In the genomic region with DNA sequence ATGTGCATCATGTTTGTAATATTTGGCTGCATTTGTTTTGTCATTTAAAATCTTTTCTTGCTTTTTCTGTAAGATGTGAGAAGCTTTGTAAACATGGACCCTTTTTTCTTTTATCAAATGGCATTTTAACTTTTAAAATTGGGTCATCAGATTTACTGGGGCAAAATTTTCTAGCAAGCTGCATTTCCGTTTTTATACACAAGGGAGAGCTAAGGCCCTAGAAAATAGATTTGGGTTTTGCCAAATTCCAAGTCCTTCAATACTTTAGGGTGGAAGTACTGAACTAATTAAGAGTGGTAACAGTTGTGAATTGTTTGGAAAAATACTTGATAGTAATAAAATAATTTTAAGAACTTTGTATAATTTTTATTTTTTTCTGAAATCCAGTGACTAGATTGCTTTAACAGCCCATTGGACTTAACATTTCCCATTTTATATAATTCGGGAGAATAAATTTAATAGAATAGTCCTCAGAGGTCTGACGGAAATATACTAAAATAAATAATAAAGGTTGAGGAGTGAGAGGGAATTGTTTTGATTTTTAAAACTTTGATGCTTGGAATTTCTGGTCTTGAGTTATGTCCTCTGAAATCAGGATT, we compare ENCODE assay signal across 9 cellular contexts.
A peak's percentile ranks its signal among the peaks of the same experiment; 100 is the strongest.
DNase-seq lines count a peak whose midpoint lies in the region; ATAC-seq and TF ChIP-seq lines count a peak whose summit lies in the region.
"Had no signal": no experiment of that assay in that cellular context is flagged by ENCODE, and none has a peak within 500 bp of the region (broad histone marks: within the 10 kb centered on the region; RNA-seq: fewer than 3 reads in every experiment).

No MANE protein-coding gene starts in this region.

- H3K4me3 ChIP-seq in H7 (ENCODE audit: insufficient read depth, low read depth, low read length) (no peak overlapping the region), Panc1 (ENCODE audit: low read depth in 2 of 2, low read length in 2 of 2) (no peak overlapping the region), sigmoid colon (no peak overlapping the region)

- POLR2A ChIA-PET in Panc1 (lab: Charles Lee): no interaction called here

- intact Hi-C loops in Panc1 (cut with micrococcal nuclease; ENCODE audit: unreplicated experiment): loop anchor here (10.0 kb wide), 1 partner anchor 342 kb away; no protein-coding TSS in a partner anchor
- intact Hi-C loops in sigmoid colon (cut with DNase I): loop anchor here (5.0 kb wide), 3 partner anchors 50 to 710 kb away; partner anchors contain the start of genes PUM3 and VLDLR

- TF ChIP-seq CTCF in Panc1 (IDR thresholded peaks at IDR 0.05) (peak; percentile 42; the same call in 1 of the 2 replicates), sigmoid colon (IDR thresholded peaks at IDR 0.05) (peak in 3 of 4 experiments; percentile 53 to 83 (median 68))

- H3K36me3 ChIP-seq in H7 (replicated peaks; ENCODE audit: control insufficient read depth, insufficient read depth, low read length) (no peaks in the 10 kb centered on the region), Panc1 (ENCODE audit: control insufficient read depth, insufficient read depth, low read length) (no peaks in the 10 kb centered on the region), sigmoid colon (peaks cover 0 to 24% (median 3%) of the 10 kb centered on the region in 4 donors)

- no peak overlapping the region for H3K27ac Mint-ChIP-seq in activated naive CD4-positive, alpha-beta T cell treated with anti-CD3 and anti-CD28 coated beads, Interleukin-2, amount 50 U/mL, for 72 hours
- H3K27ac Mint-ChIP-seq: stimulated activated naive CD8-positive, alpha-beta T cell treated with anti-CD3 and anti-CD28 coated beads, Interleukin-15, Interleukin-2, amounts not matched to agents 100 ng/mL and 50 ng/mL, for 24 hours had no signal

- TF ChIP-seq POLR2A in sigmoid colon (IDR thresholded peaks at IDR 0.05): no peak

- WGBS in sigmoid colon, 2 donors: 76 to 85% methylated on average over 3 of the region's 3 CpGs

- H3K9me3 Mint-ChIP-seq in activated naive CD4-positive, alpha-beta T cell treated with anti-CD3 and anti-CD28 coated beads, Interleukin-2, amount 50 U/mL, for 72 hours: no peaks in the 10 kb centered on the region
- H3K9me3 Mint-ChIP-seq: stimulated activated naive CD8-positive, alpha-beta T cell treated with anti-CD3 and anti-CD28 coated beads, Interleukin-15, Interleukin-2, amounts not matched to agents 100 ng/mL and 50 ng/mL, for 24 hours had no signal

- peak; percentile 8 for DNase-seq in AG08396 (ENCODE audit: low spot score)
- DNase-seq in H7: peak; percentile 12
- no peak for DNase-seq in Panc1 (ENCODE audit: low read depth, low spot score)
- DNase-seq in fibroblast of peridontal ligament (ENCODE audit: extremely low read depth): peak; percentile 77
- no peak for DNase-seq in sigmoid colon
- DNase-seq in activated naive CD4-positive, alpha-beta T cell treated with anti-CD3 and anti-CD28 coated beads, Interleukin-2, amount 50 U/mL, for 72 hours (ENCODE audit: low spot score in 2 of 2): no peak

- peaks cover 10 to 23% of the 10 kb centered on the region in 2 donors for H3K36me3 Mint-ChIP-seq in activated naive CD4-positive, alpha-beta T cell treated with anti-CD3 and anti-CD28 coated beads, Interleukin-2, amount 50 U/mL, for 72 hours

- in situ Hi-C loops in Panc1 (cut with HindIII; ENCODE audit: low pct_unique_long_range_greater_than_20kb, low sequenced_read_pairs): no loop called here

- H3K27ac ChIP-seq in Panc1 (ENCODE audit: low read length): no peak overlapping the region
- no peak overlapping the region for H3K27ac ChIP-seq in sigmoid colon

- CTCF ChIA-PET in Panc1 (lab: Charles Lee): interaction anchor here (0.6 kb wide), 1 partner anchor 48 kb away, joined by 7 read pairs; no protein-coding TSS in a partner anchor

- TF ChIP-seq EP300 in sigmoid colon (IDR thresholded peaks at IDR 0.05): no peak

- BruUV-seq in Panc1 (replicated peaks; lab: Mats Ljungman, UMichigan): no TSS peak

- H3K4me1 ChIP-seq in Panc1 (ENCODE audit: control insufficient read depth, insufficient read depth, low read length) (no peaks in the 10 kb centered on the region), sigmoid colon (peaks cover 0 to 59% (median 30%) of the 10 kb centered on the region in 4 donors)

- H3K9me3 ChIP-seq in Panc1 (ENCODE audit: control insufficient read depth, insufficient read depth, low read depth, low read length): no peaks in the 10 kb centered on the region
- H3K9me3 ChIP-seq in sigmoid colon: no peaks in the 10 kb centered on the region

- ATAC-seq in Panc1 (no peak), HG02981 (IDR thresholded peaks at IDR 0.05; ENCODE audit: unreplicated experiment) (no peak), HG02852 (IDR thresholded peaks at IDR 0.05; ENCODE audit: unreplicated experiment) (no peak)
- no peak for ATAC-seq in activated naive CD4-positive, alpha-beta T cell treated with anti-CD3 and anti-CD28 coated beads, Interleukin-2, amount 50 U/mL, for 72 hours

- H3K27me3 ChIP-seq in H7 (ENCODE audit: control insufficient read depth, insufficient read depth, low read length): no peaks in the 10 kb centered on the region
- H3K27me3 ChIP-seq in Panc1 (ENCODE audit: control insufficient read depth, insufficient read depth, low read length): no peaks in the 10 kb centered on the region
- H3K27me3 ChIP-seq in sigmoid colon: no peaks in the 10 kb centered on the region

Comparison
In these comparisons a context has a peak if more than half of its experiments do, and no peak if none do; other contexts are left out.
1. DNase-seq: peak in AG08396 (single experiment), H7 (single experiment) and fibroblast of peridontal ligament (single experiment); none in Panc1 (single experiment), sigmoid colon (single experiment) and activated naive CD4-positive, alpha-beta T cell treated with anti-CD3 and anti-CD28 coated beads, Interleukin-2, amount 50 U/mL, for 72 hours (0 of 2).